Comparison of ENCODE assay signal across 8 cellular contexts in the genomic region with DNA sequence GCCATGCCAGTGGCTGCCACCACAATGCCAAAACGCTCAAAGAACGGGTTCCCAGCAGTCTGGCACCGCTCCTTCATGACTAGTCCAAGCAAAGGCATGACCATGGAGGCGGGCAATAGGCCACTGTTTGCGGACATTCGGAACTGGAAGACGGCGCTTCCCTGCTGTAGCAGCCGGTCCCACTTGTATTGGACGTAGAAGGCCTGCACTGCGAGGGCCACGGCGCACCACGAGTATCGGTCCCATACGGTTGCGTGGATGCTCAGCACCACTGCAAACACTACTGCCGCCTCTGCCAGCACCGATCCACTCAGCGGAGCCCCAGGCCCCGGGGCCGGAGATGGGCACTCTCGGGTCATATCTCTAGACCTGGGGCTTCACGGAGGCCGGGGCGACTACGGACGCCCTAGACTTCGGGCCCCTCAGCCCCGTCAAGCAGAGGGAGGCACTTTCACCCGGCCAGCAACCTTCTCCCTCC. TPM values are rescaled to one million over a fixed set of nuclear protein-coding genes. Genes with fewer than 3 reads are reported as not detected.
DNase-seq lines count a peak whose midpoint lies in the region; ATAC-seq and TF ChIP-seq lines count a peak whose summit lies in the region.

No MANE protein-coding gene starts in this region.

- peak in 2 of 7 experiments; percentile 9 to 35 for DNase-seq in CD8-positive, alpha-beta T cell
- DNase-seq in M059J (ENCODE audit: low read depth): peak; percentile 42
- DNase-seq in astrocyte of the cerebellum (ENCODE audit: low read depth): no peak
- no peak for DNase-seq in iPS DF 6.9 (ENCODE audit: low read depth, low spot score)
- no peak for DNase-seq in skeletal muscle cell (ENCODE audit: low read depth)
- no peak for DNase-seq in SIG-M5 (lab: John Stamatoyannopoulos, UW)

- H3K36me3 Mint-ChIP-seq in CD8-positive, alpha-beta T cell: peaks cover 30% of the 10 kb centered on the region

- H3K27me3 ChIP-seq in CD8-positive, alpha-beta T cell (ENCODE audit: insufficient read depth, low read length): no peaks in the 10 kb centered on the region
- H3K27me3 ChIP-seq in iPS DF 6.9 (ENCODE audit: control insufficient read depth, insufficient read depth, low read length): no peaks in the 10 kb centered on the region

- POLR2A ChIA-PET in CD8-positive, alpha-beta T cell (lab: Charles Lee): interaction anchor here (1.0 kb wide), 1 partner anchor 18 kb away, joined by 3 read pairs; no protein-coding TSS in a partner anchor

- in situ Hi-C loops in astrocyte of the cerebellum (cut with HindIII; ENCODE audit: low sequenced_read_pairs): no loop called here

- H3K9me3 Mint-ChIP-seq in CD8-positive, alpha-beta T cell: no peaks in the 10 kb centered on the region

- CTCF ChIA-PET in CD8-positive, alpha-beta T cell (lab: Charles Lee): no interaction called here

- H3K36me3 ChIP-seq in CD8-positive, alpha-beta T cell (ENCODE audit: insufficient read depth, low read length): no peaks in the 10 kb centered on the region
- no peaks in the 10 kb centered on the region for H3K36me3 ChIP-seq in iPS DF 6.9 (ENCODE audit: control insufficient read depth, insufficient read depth, low read length)

- TF ChIP-seq CTCF in CD8-positive, alpha-beta T cell (IDR thresholded peaks at IDR 0.05): no peak
- TF ChIP-seq CTCF in astrocyte of the cerebellum (IDR thresholded peaks at IDR 0.05; ENCODE audit: low read depth, low read length, missing control alignments): no peak

- intact Hi-C loops in CD8-positive, alpha-beta T cell (cut with DNase I, micrococcal nuclease): loop anchor here (1.0 to 5.0 kb wide), 14 partner anchors 45 to 670 kb away; partner anchors contain the start of genes LRRC8A (in 2 of the 2), SH3GLB2 (in 2 of the 2), DOLPP1 (in 1 of the 2) and DYNC2I2 (in 1 of the 2)

- H3K4me1 ChIP-seq in CD8-positive, alpha-beta T cell (ENCODE audit: insufficient read depth, low read length): peaks cover 20% of the 10 kb centered on the region
- H3K4me1 ChIP-seq in iPS DF 6.9 (ENCODE audit: control insufficient read depth, insufficient read depth, low read length): 0 out of 2 replicates have a peak, but pooled peaks cover 3% of the 10 kb centered on the region

- peak overlapping the region; percentile 85 for H3K27ac ChIP-seq in CD8-positive, alpha-beta T cell (ENCODE audit: low read depth, low read length)
- H3K27ac ChIP-seq in iPS DF 6.9 (ENCODE audit: low read length): no peak overlapping the region

- H3K9me3 ChIP-seq in CD8-positive, alpha-beta T cell (ENCODE audit: low read length): no peaks in the 10 kb centered on the region
- H3K9me3 ChIP-seq in iPS DF 6.9 (ENCODE audit: control insufficient read depth, insufficient read depth, low read length): no peaks in the 10 kb centered on the region

- no peaks in the 10 kb centered on the region for H3K27me3 Mint-ChIP-seq in CD8-positive, alpha-beta T cell (ENCODE audit: low read depth)

- H3K4me3 ChIP-seq in CD8-positive, alpha-beta T cell (ENCODE audit: low read depth, low read length): peak overlapping the region; percentile 93
- peak overlapping the region; percentile 82 for H3K4me3 ChIP-seq in astrocyte of the cerebellum (ENCODE audit: low read depth, low read length)
- H3K4me3 ChIP-seq in iPS DF 6.9 (ENCODE audit: low read length): peak overlapping the region; percentile 93
- peak overlapping the region; percentile 97 for H3K4me3 ChIP-seq in skeletal muscle cell (ENCODE audit: low read depth, low read length)

- ATAC-seq in CD8-positive, alpha-beta T cell: peak; percentile 10
- ATAC-seq in GM21515 (IDR thresholded peaks at IDR 0.05; ENCODE audit: unreplicated experiment): peak; percentile 23
- ATAC-seq in HG02759 (IDR thresholded peaks at IDR 0.05; ENCODE audit: unreplicated experiment): no peak

- peaks cover 30% of the 10 kb centered on the region for H3K4me1 Mint-ChIP-seq in CD8-positive, alpha-beta T cell (ENCODE audit: low read depth)

- peak overlapping the region; percentile 99 for H3K4me3 Mint-ChIP-seq in CD8-positive, alpha-beta T cell

- no CpG with 5 or more reads among the region's 31 CpGs for WGBS in iPS DF 6.9 (ENCODE audit: insufficient coverage, insufficient read length)

- H3K27ac Mint-ChIP-seq in CD8-positive, alpha-beta T cell: peak overlapping the region; percentile 97

RNA-seq across cellular contexts. Expression of gene DOLK, which starts 0.4 kb away (rescaled TPM):
- total RNA-seq in CD8-positive, alpha-beta T cell: 10 to 100 TPM; 10.4 to 10.7 TPM
- total RNA-seq in M059J (2014; rRNA removed; shearing (Covaris generic)): 23.9 and 29.8 TPM in 2 replicates

RNA-seq across cellular contexts. Expression of gene NUP188, which starts 0.5 kb away (rescaled TPM):
- 10 to 100 TPM; 48.7 to 49.0 TPM for total RNA-seq in CD8-positive, alpha-beta T cell
- total RNA-seq in M059J (2014; rRNA removed; shearing (Covaris generic)): 67.6 and 77.6 TPM in 2 replicates

RNA-seq across cellular contexts. Expression of gene PHYHD1, which starts 26.2 kb away (rescaled TPM):
- total RNA-seq in CD8-positive, alpha-beta T cell: 1 to 10 TPM; 1.0 to 2.5 TPM
- not detected in 2 replicates for total RNA-seq in M059J (2014; rRNA removed; shearing (Covaris generic))
